8 cellular contexts compared by ENCODE assay signal in the genomic region with DNA sequence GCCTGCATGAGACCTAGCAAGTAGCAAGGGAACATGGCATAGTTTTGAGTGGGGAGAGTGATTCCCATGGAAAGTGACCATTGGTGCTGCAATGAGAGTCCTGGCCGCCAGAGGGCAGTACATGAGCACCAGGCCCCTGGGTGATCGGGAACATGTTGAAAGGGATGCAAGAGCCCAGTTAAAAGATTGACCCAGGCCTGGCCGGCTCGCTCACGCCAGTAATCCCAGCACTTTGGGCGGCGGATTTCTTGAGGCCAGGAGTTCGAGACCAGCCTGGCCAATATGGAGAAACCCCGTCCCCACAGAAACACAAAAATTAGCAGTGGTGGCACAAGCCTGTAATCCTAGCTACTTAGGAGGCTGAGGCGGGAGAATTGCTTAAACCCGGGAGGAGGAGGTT. TPM values are rescaled to one million over a fixed set of nuclear protein-coding genes. Genes with fewer than 3 reads are reported as not detected.
A peak's percentile ranks its signal among the peaks of the same experiment; 100 is the strongest.
DNase-seq lines count a peak whose midpoint lies in the region; ATAC-seq and TF ChIP-seq lines count a peak whose summit lies in the region.

No MANE protein-coding gene starts in this region.

- H3K4me1 ChIP-seq in hepatocyte (ENCODE audit: insufficient read depth) (no peaks in the 10 kb centered on the region), spleen (peaks cover 0 to 5% (median 0%) of the 10 kb centered on the region in 6 donors)

- no peaks in the 10 kb centered on the region for H3K9me2 ChIP-seq in hepatocyte (replicated peaks; ENCODE audit: insufficient read depth)

- H3K4me2 ChIP-seq in hepatocyte, result no peak overlapping the region

- no peaks in the 10 kb centered on the region for H3K79me2 ChIP-seq in hepatocyte

- H3K4me3 ChIP-seq in HL-60 (replicated peaks; ENCODE audit: insufficient read depth, low read length) (no peak overlapping the region), hepatocyte (no peak overlapping the region), spleen (no peak overlapping the region)

- no peak overlapping the region for H3K27ac ChIP-seq in HL-60 (replicated peaks)
- no peak overlapping the region for H3K27ac ChIP-seq in hepatocyte
- H3K27ac ChIP-seq in spleen, result no peak overlapping the region

- H3K27me3 ChIP-seq in HL-60 (ENCODE audit: insufficient read depth, poor library complexity, severe bottlenecking) (no peaks in the 10 kb centered on the region), hepatocyte (no peaks in the 10 kb centered on the region), spleen (replicated peaks in 1 of 7) (no peaks in the 10 kb centered on the region)

- H3K36me3 ChIP-seq in hepatocyte (replicated peaks; ENCODE audit: insufficient read depth, low read depth) (no peaks in the 10 kb centered on the region), spleen (no peaks in the 10 kb centered on the region)

- no peak for TF ChIP-seq POLR2A in spleen (IDR thresholded peaks at IDR 0.05)

- H4K20me1 ChIP-seq in hepatocyte (ENCODE audit: insufficient read depth, poor library complexity, severe bottlenecking), result no peaks in the 10 kb centered on the region

- intact Hi-C loops in spleen (cut with DNase I; ENCODE audit: low total_unique reads), result loop anchor here (5.0 kb wide), 1 partner anchor 76 kb away; no protein-coding TSS in a partner anchor

- peak; percentile 91 for TF ChIP-seq CTCF in HL-60 (IDR thresholded peaks at IDR 0.05; ENCODE audit: insufficient read depth, low read length)
- TF ChIP-seq CTCF in hepatocyte (IDR thresholded peaks at IDR 0.05; ENCODE audit: poor library complexity), result peak; percentile 70
- TF ChIP-seq CTCF in spleen (IDR thresholded peaks at IDR 0.05 in 8 of 11, conservative IDR thresholded peaks at IDR 0.05 in 3 of 11), result peak; percentile 40 to 88 (median 84)

- WGBS in hepatocyte (ENCODE audit: low lambda C conversion rate, missing lambda C conversion rate), result 40% methylated on average over 11 of the region's 11 CpGs
- 40 to 56% (median 49%) methylated on average over 10 to 11 of the region's 11 CpGs for WGBS in spleen, 5 donors

- ATAC-seq in GM21390 (IDR thresholded peaks at IDR 0.05; ENCODE audit: unreplicated experiment), result peak; percentile 93

- H3K9me3 ChIP-seq in hepatocyte (ENCODE audit: low read depth), result no peaks in the 10 kb centered on the region
- H3K9me3 ChIP-seq in spleen, result no peaks in the 10 kb centered on the region

- H2AFZ ChIP-seq in hepatocyte, result no peak overlapping the region

- peak; percentile 29 for DNase-seq in DMS53 treated with DMSO at 0.1 percent for 48 hours (lab: John Stamatoyannopoulos, UW; ENCODE audit: unreplicated experiment)
- peak; percentile 35 to 72 for DNase-seq in HL-60 (ENCODE audit: low read depth in 1 of 2, low spot score in 1 of 2)
- peak; percentile 8 to 39 (median 25) for DNase-seq in T-helper 1 cell
- DNase-seq in amygdala (lab: John Stamatoyannopoulos, UW), result peak in 42 of 56 donors; percentile 3 to 71 (median 31)
- DNase-seq in hepatocyte (ENCODE audit: low spot score), result peak; percentile 66
- peak; percentile 89 for DNase-seq in spleen
- DNase-seq in NCI-H1105 (lab: John Stamatoyannopoulos, UW), result no peak

RNA-seq across cellular contexts. Expression of gene FAP, which starts 22.2 kb away (rescaled TPM):
- 44.5 and 67.8 TPM in 2 replicates for total RNA-seq in hepatocyte
- 38.1 and 40.4 TPM in 2 replicates for polyA plus RNA-seq in hepatocyte
- total RNA-seq in spleen, result 10 to 100 TPM in 1 of 7 donors, 1 to 10 TPM in 3, under 1 TPM in 3; 0.82 to 11.8 (median 1.0) TPM
- 1 to 10 TPM in 2 of 3 donors, under 1 TPM in 1; 0.89 to 1.9 (median 1.5) TPM for polyA plus RNA-seq in spleen
